1 cellular context compared by ENCODE assay signal in genomic region chr19:19444694-19445155, GRCh38.
TF ChIP-seq lines count a peak whose summit lies in the region.

No MANE protein-coding gene starts in this region.

TF ChIP-seq in K562, 482 proteins besides CTCF, POLR2A, EP300 and RAD21 (continued from another document and continues in another):
- TF ChIP-seq POLR3A (IDR thresholded peaks at IDR 0.05; ENCODE audit: borderline replicate concordance, extremely low read depth, insufficient read depth, insufficient read length), result no peak
- no peak for TF ChIP-seq THAP7 (CRISPR knock-in tag; IDR thresholded peaks at IDR 0.05)
- TF ChIP-seq CBX5 (IDR thresholded peaks at IDR 0.05; ENCODE audit: borderline replicate concordance, low read depth), result no peak
- no peak; the same call in 1 of the 2 replicates for TF ChIP-seq POLR2AphosphoS5 (IDR thresholded peaks at IDR 0.05; ENCODE audit: control insufficient read depth, insufficient read depth, low read depth, low read length)
- TF ChIP-seq HDAC8 (tag; IDR thresholded peaks at IDR 0.05), result no peak
- no peak for TF ChIP-seq NFE2L1 (tag; IDR thresholded peaks at IDR 0.05; ENCODE audit: borderline replicate concordance, low read depth)
- no peak for TF ChIP-seq ARID3B (CRISPR knock-in tag; IDR thresholded peaks at IDR 0.05; ENCODE audit: borderline replicate concordance)
- TF ChIP-seq MBD2 (IDR thresholded peaks at IDR 0.05; ENCODE audit: borderline replicate concordance, low read depth), result no peak
- no peak for TF ChIP-seq NFXL1 (CRISPR knock-in tag; IDR thresholded peaks at IDR 0.05)
- TF ChIP-seq ZBTB8A (IDR thresholded peaks at IDR 0.05; ENCODE audit: partially characterized antibody), result no peak
- TF ChIP-seq ERF (CRISPR knock-in tag; IDR thresholded peaks at IDR 0.05), result no peak
- no peak for TF ChIP-seq HBP1 (CRISPR knock-in tag; IDR thresholded peaks at IDR 0.05)
- TF ChIP-seq ZNF134 (CRISPR knock-in tag; conservative IDR thresholded peaks at IDR 0.05), result no peak
- peak; percentile 57; the same call in 1 of the 2 replicates for TF ChIP-seq SMARCC2 (IDR thresholded peaks at IDR 0.05; ENCODE audit: low read depth)
- no peak for TF ChIP-seq MYNN (IDR thresholded peaks at IDR 0.05)
- no peak for TF ChIP-seq MYNN (CRISPR knock-in tag; IDR thresholded peaks at IDR 0.05)
- no peak for TF ChIP-seq ZFPM2 (CRISPR knock-in tag; IDR thresholded peaks at IDR 0.05)
- no peak for TF ChIP-seq FOXK2 (conservative IDR thresholded peaks at IDR 0.05 in 1 of 2, IDR thresholded peaks at IDR 0.05 in 1 of 2; ENCODE audit: low read depth in 2 of 2)
- TF ChIP-seq, protein P1, sequence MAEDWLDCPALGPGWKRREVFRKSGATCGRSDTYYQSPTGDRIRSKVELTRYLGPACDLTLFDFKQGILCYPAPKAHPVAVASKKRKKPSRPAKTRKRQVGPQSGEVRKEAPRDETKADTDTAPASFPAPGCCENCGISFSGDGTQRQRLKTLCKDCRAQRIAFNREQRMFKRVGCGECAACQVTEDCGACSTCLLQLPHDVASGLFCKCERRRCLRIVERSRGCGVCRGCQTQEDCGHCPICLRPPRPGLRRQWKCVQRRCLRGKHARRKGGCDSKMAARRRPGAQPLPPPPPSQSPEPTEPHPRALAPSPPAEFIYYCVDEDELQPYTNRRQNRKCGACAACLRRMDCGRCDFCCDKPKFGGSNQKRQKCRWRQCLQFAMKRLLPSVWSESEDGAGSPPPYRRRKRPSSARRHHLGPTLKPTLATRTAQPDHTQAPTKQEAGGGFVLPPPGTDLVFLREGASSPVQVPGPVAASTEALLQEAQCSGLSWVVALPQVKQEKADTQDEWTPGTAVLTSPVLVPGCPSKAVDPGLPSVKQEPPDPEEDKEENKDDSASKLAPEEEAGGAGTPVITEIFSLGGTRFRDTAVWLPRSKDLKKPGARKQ (CRISPR knock-in tag; IDR thresholded peaks at IDR 0.05), result no peak
- TF ChIP-seq NFYB (IDR thresholded peaks at IDR 0.05; ENCODE audit: extremely low read depth, insufficient read length), result no peak
- no peak for TF ChIP-seq NR4A1 (CRISPR knock-in tag; IDR thresholded peaks at IDR 0.05)
- TF ChIP-seq NR4A1 (tag; IDR thresholded peaks at IDR 0.05), result no peak
- TF ChIP-seq, protein P2, sequence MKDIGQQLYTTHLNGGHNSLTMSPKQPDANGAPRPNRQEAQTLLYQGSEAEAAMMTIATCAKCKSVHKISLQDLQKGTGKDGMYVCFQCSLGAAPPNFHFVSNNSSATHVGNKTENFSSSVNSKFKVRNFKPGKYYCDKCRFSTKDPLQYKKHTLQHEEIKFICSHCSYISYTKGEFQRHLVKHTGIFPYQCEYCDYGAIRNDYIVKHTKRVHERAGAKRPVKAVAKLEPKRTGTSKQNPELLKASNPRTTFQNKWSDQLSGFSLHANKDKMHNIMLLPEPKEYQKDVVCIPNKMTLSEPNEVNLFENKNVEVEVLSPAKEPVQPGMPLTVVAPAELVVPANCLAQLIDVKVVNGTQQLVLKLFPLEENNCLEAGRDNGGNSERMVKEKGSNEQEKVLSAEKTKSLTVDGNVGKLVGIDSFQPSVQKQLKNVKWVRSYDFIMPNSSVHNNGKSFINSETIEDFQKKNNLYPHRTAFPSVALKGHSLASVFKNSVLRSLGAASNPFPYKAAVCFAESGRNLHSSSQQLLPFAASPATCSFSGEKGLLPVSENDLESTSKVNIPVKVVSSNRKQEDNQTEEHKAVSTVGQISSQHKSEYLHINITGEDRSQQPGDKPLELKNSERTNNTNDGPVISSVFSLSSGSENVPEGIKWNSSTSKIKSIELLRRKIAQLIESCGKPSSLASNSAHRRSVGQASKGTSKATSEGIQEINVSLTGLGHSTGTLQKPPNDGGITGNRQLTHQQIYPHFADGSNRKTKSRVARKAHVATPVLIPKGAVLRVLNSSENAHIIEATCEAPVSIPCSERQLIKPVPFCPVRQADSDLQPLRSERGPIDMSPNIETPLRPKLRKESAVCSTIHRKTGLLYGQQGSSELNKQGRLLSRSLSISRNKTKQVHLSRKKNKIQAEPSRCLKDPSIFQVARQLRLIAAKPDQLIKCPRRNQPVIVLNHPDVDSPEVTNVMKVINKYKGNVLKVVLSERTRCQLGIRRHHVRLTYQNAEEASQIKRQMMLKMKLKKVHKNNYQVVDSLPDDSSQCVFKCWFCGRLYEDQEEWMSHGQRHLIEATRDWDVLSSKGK (CRISPR knock-in tag; IDR thresholded peaks at IDR 0.05), result no peak
- TF ChIP-seq RBM25 (IDR thresholded peaks at IDR 0.05; ENCODE audit: low read depth, low read length, severe bottlenecking), result peak; percentile 48
- TF ChIP-seq PURB (CRISPR knock-in tag; IDR thresholded peaks at IDR 0.05; ENCODE audit: low read depth), result no peak
- no peak for TF ChIP-seq PTBP1 (IDR thresholded peaks at IDR 0.05; ENCODE audit: low read depth, low read length)
- no peak for TF ChIP-seq ZNF431 (CRISPR knock-in tag; IDR thresholded peaks at IDR 0.05)
- TF ChIP-seq ARNT (IDR thresholded peaks at IDR 0.05), result no peak
- no peak for TF ChIP-seq E4F1 (CRISPR knock-in tag; IDR thresholded peaks at IDR 0.05; ENCODE audit: borderline replicate concordance)
- no peak for TF ChIP-seq ZNF584 (CRISPR knock-in tag; IDR thresholded peaks at IDR 0.05; ENCODE audit: low read depth)
- TF ChIP-seq, protein P3, sequence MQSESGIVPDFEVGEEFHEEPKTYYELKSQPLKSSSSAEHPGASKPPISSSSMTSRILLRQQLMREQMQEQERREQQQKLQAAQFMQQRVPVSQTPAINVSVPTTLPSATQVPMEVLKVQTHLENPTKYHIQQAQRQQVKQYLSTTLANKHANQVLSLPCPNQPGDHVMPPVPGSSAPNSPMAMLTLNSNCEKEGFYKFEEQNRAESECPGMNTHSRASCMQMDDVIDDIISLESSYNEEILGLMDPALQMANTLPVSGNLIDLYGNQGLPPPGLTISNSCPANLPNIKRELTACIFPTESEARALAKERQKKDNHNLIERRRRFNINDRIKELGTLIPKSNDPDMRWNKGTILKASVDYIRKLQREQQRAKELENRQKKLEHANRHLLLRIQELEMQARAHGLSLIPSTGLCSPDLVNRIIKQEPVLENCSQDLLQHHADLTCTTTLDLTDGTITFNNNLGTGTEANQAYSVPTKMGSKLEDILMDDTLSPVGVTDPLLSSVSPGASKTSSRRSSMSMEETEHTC (IDR thresholded peaks at IDR 0.05), result no peak
- no peak for TF ChIP-seq ZNF263 (CRISPR knock-in tag; IDR thresholded peaks at IDR 0.05; ENCODE audit: borderline replicate concordance)
- 0 out of 2 replicates have a peak, but pooled peaks have one; percentile 8 for TF ChIP-seq ETV1 (tag; conservative IDR thresholded peaks at IDR 0.05; ENCODE audit: low read depth)
- TF ChIP-seq SAFB (IDR thresholded peaks at IDR 0.05; ENCODE audit: borderline replicate concordance, low read depth, low read length), result no peak
- TF ChIP-seq GTF2E2 (tag; IDR thresholded peaks at IDR 0.05), result no peak
- no peak for TF ChIP-seq FOXP1 (CRISPR knock-in tag; IDR thresholded peaks at IDR 0.05)
- TF ChIP-seq SIX5 (IDR thresholded peaks at IDR 0.05; ENCODE audit: borderline replicate concordance in 1 of 2, insufficient read depth in 1 of 2, low read depth in 1 of 2, low read length in 2 of 2), result no peak
- no peak for TF ChIP-seq PCBP2 (IDR thresholded peaks at IDR 0.05; ENCODE audit: low read depth, low read length, poor library complexity, severe bottlenecking)
- no peak for TF ChIP-seq COPS2 (conservative IDR thresholded peaks at IDR 0.05)
- TF ChIP-seq ATF1 (CRISPR knock-in tag; IDR thresholded peaks at IDR 0.05), result no peak
- no peak for TF ChIP-seq ATF1 (tag; IDR thresholded peaks at IDR 0.05)
- TF ChIP-seq, protein P4, sequence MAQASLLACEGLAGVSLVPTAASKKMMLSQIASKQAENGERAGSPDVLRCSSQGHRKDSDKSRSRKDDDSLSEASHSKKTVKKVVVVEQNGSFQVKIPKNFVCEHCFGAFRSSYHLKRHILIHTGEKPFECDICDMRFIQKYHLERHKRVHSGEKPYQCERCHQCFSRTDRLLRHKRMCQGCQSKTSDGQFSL (CRISPR knock-in tag; IDR thresholded peaks at IDR 0.05), result no peak
- TF ChIP-seq, protein P4 (tag; IDR thresholded peaks at IDR 0.05), result no peak
- no peak for TF ChIP-seq TCF7L2 (IDR thresholded peaks at IDR 0.05; ENCODE audit: low read depth, low read length)
- TF ChIP-seq ZNF124 (CRISPR knock-in tag; IDR thresholded peaks at IDR 0.05), result no peak
- peak; percentile 52 for TF ChIP-seq MAFF (IDR thresholded peaks at IDR 0.05; ENCODE audit: low read length)
- TF ChIP-seq ETS2 (tag; IDR thresholded peaks at IDR 0.05; ENCODE audit: borderline replicate concordance, poor library complexity, severe bottlenecking), result no peak
- TF ChIP-seq ZHX1 (conservative IDR thresholded peaks at IDR 0.05; ENCODE audit: low read length), result no peak
- no peak for TF ChIP-seq TBP (optimal IDR thresholded peaks at IDR 0.05; ENCODE audit: low read depth, low read length)
- TF ChIP-seq SMAD2 (IDR thresholded peaks at IDR 0.05; ENCODE audit: low read depth, low read length), result no peak
